In genomic region chr22:36386900-36387663, GRCh38 we compare ENCODE assay signal across 8 cellular contexts. TPM values are rescaled to one million over a fixed set of nuclear protein-coding genes. Genes with fewer than 3 reads are reported as not detected.
DNase-seq lines count a peak whose midpoint lies in the region; ATAC-seq and TF ChIP-seq lines count a peak whose summit lies in the region.

No MANE protein-coding gene starts in this region.

- TF ChIP-seq CTCF in C4-2B (conservative IDR thresholded peaks at IDR 0.05) = no peak
- no peak for TF ChIP-seq CTCF in IMR-90 (conservative IDR thresholded peaks at IDR 0.05; ENCODE audit: low read depth, low read length)
- TF ChIP-seq CTCF in fibroblast of villous mesenchyme (IDR thresholded peaks at IDR 0.05; ENCODE audit: insufficient read depth, low read depth, low read length) = no peak

- H2BK120ac ChIP-seq in IMR-90 (ENCODE audit: low read depth, low read length) = peak overlapping the region; percentile 82

- TF ChIP-seq RAD21 in IMR-90 (IDR thresholded peaks at IDR 0.05; ENCODE audit: low read length) = no peak

- peak overlapping the region; percentile 89 for H3K56ac ChIP-seq in IMR-90 (ENCODE audit: extremely low read depth, insufficient read depth, low read length)

- dilution Hi-C loops in IMR-90 (cut with HindIII; ENCODE audit: low sequenced_read_pairs, unreplicated experiment) = no loop called here

- intact Hi-C loops in IMR-90 (cut with micrococcal nuclease) = no loop called here

- peak overlapping the region; percentile 100 for H3K23ac ChIP-seq in IMR-90 (ENCODE audit: low read depth, low read length)

- peak overlapping the region; percentile 90 for H3K4me2 ChIP-seq in IMR-90 (ENCODE audit: low read depth, low read length)

- BruUV-seq in IMR-90 (replicated peaks; lab: Mats Ljungman, UMichigan) = no TSS peak

- H3K9me1 ChIP-seq in IMR-90 (ENCODE audit: insufficient read depth, low read length) = peaks cover 10% of the 10 kb centered on the region; the same call in 1 of the 2 replicates

- H2BK20ac ChIP-seq in IMR-90 (ENCODE audit: low read depth, low read length) = 0 out of 2 replicates have a peak overlapping the region, but pooled peaks have one; percentile 61

- peak overlapping the region; percentile 97 for H2BK5ac ChIP-seq in IMR-90 (ENCODE audit: low read depth, low read length, poor library complexity, severe bottlenecking)

- peak overlapping the region; percentile 75 for H3K4me3 ChIP-seq in IMR-90 (ENCODE audit: insufficient read depth, low read depth, low read length)
- peak overlapping the region; percentile 95 for H3K4me3 ChIP-seq in fibroblast of villous mesenchyme (ENCODE audit: low read depth, low read length)
- H3K4me3 ChIP-seq in neuron (ENCODE audit: low read length) = peak overlapping the region; percentile 90

- H3K36me3 ChIP-seq in IMR-90 (ENCODE audit: control insufficient read depth, insufficient read depth, low read length) (peaks cover 28% of the 10 kb centered on the region), neuron (ENCODE audit: insufficient read depth, low read length) (no peaks in the 10 kb centered on the region)

- ATAC-seq in GM19395 (IDR thresholded peaks at IDR 0.05; ENCODE audit: unreplicated experiment) = peak; percentile 0
- peak; percentile 2 for ATAC-seq in IMR-90 (ENCODE audit: low read depth)

- H3K79me1 ChIP-seq in IMR-90 (ENCODE audit: low read depth in 1 of 2, low read length in 2 of 2) = peaks cover 0 to 17% of the 10 kb centered on the region in 2 experiments; a peak in 2 of 4 replicates

- H3K18ac ChIP-seq in IMR-90 (ENCODE audit: low read depth, low read length) = peak overlapping the region; percentile 81

- H3K4me1 ChIP-seq in IMR-90 (ENCODE audit: control insufficient read depth, insufficient read depth, low read length) = peaks cover 11% of the 10 kb centered on the region
- H3K4me1 ChIP-seq in neuron (ENCODE audit: insufficient read depth, low read length) = peaks cover 25% of the 10 kb centered on the region

- H2AK9ac ChIP-seq in IMR-90 (replicated peaks; ENCODE audit: low read depth, low read length, poor library complexity) = peak overlapping the region; percentile 96

- H2AK5ac ChIP-seq in IMR-90 (ENCODE audit: low read depth, low read length) = peak overlapping the region; percentile 90

- WGBS in IMR-90 (ENCODE audit: extremely low coverage in 2 of 2, insufficient read length in 1 of 2), 2 experiments = 0% methylated on average over 58 of the region's 81 CpGs; no CpG with 5 or more reads in 1 of the 2 experiments

- in situ Hi-C loops in IMR-90 (cut with MboI; ENCODE audit: low sequenced_read_pairs) = no loop called here

- CTCF ChIA-PET in IMR-90 (lab: Yijun Ruan, JAX) = interaction anchor here (1.4 kb wide), 1 partner anchor 83 kb away, joined by 4 read pairs; no protein-coding TSS in a partner anchor

- peak overlapping the region; percentile 49; the same call in 1 of the 3 replicates for H2BK15ac ChIP-seq in IMR-90 (ENCODE audit: low read depth, low read length)

- H4K5ac ChIP-seq in IMR-90 (ENCODE audit: low read depth, low read length) = peak overlapping the region; percentile 65

- H3K27me3 ChIP-seq in IMR-90 (ENCODE audit: control insufficient read depth, insufficient read depth, low read length) (no peaks in the 10 kb centered on the region), neuron (ENCODE audit: insufficient read depth, low read length) (no peaks in the 10 kb centered on the region)

- peaks cover 53% of the 10 kb centered on the region for H4K20me1 ChIP-seq in IMR-90 (ENCODE audit: insufficient read depth, low read length)

- peak overlapping the region; percentile 93 for H4K91ac ChIP-seq in IMR-90 (ENCODE audit: insufficient read depth, low read depth, low read length)

- H3K9me3 ChIP-seq in IMR-90 (ENCODE audit: control insufficient read depth, insufficient read depth, low read length) (no peaks in the 10 kb centered on the region), neuron (ENCODE audit: low read length) (no peaks in the 10 kb centered on the region)

- no peak; the same call in 1 of the 2 replicates for TF ChIP-seq POLR2A in IMR-90 (IDR thresholded peaks at IDR 0.05; ENCODE audit: low read depth, low read length)

- POLR2A ChIA-PET in IMR-90 (lab: Charles Lee; ENCODE audit: unreplicated experiment) = interaction anchor here (0.9 to 3.6 kb wide), 5 partner anchors 55 to 95 kb away, joined by 3 to 30 read pairs (median 5); partner anchors contain the start of gene TXN2

- peak overlapping the region; percentile 98 for H3K4ac ChIP-seq in IMR-90 (ENCODE audit: low read depth, low read length)

- H3K14ac ChIP-seq in IMR-90 (replicated peaks; ENCODE audit: low read depth, low read length) = peak overlapping the region; percentile 100

- H3K27ac ChIP-seq in C4-2B (peak overlapping the region; percentile 93), IMR-90 (ENCODE audit: insufficient read depth, low read length) (peak overlapping the region; percentile 97)

- H4K8ac ChIP-seq in IMR-90 (ENCODE audit: low read depth in 2 of 2, low read length in 2 of 2) = peak overlapping the region; percentile 79 to 88

- H2AFZ ChIP-seq in IMR-90 (replicated peaks; ENCODE audit: low read length, poor library complexity) (peak overlapping the region; percentile 88), neuron (ENCODE audit: low read depth, low read length) (peak overlapping the region; percentile 59)

- H3K9ac ChIP-seq in IMR-90 (ENCODE audit: low read depth, low read length) = peak overlapping the region; percentile 99

- no peak for DNase-seq in IMR-90
- DNase-seq in activated CD8-positive, alpha-beta memory T cell treated with anti-CD3 and anti-CD28 coated beads, Interleukin-2, amount 50 U/mL, for 4 hours = peak; percentile 50
- no peak for DNase-seq in fibroblast of villous mesenchyme (ENCODE audit: low read depth)
- no peak for DNase-seq in A172 (ENCODE audit: low spot score)
- no peak for DNase-seq in activated gamma-delta T cell treated with Interleukin-2 at 50 U/mL for 16 hours

TF ChIP-seq in IMR-90, 13 proteins besides CTCF, POLR2A, EP300 and RAD21:
- TF ChIP-seq MXI1 (IDR thresholded peaks at IDR 0.05; ENCODE audit: borderline replicate concordance, low read depth, low read length) = 0 out of 2 replicates have a peak, but pooled peaks have one; percentile 31
- no peak for TF ChIP-seq RFX5 (IDR thresholded peaks at IDR 0.05; ENCODE audit: low read depth, low read length)

RNA-seq across cellular contexts. Expression of gene MYH9, which starts 0.7 kb away (rescaled TPM):
- total RNA-seq in IMR-90 (2012; rRNA removed) = 554 and 783 TPM in 2 replicates
- 475 and 507 TPM in 2 replicates for polyA plus RNA-seq in IMR-90 (2012; rRNA removed)
- 197 and 382 TPM in 2 replicates for polyA plus RNA-seq in IMR-90 (2012; cell fraction: cytosol; rRNA removed)
- 449 and 493 TPM in 2 replicates for polyA plus RNA-seq in IMR-90 (2012; cell fraction: nucleus; rRNA removed; ENCODE audit: low replicate concordance)
- 1,420 and 1,714 TPM in 2 replicates for total RNA-seq in fibroblast of villous mesenchyme
- 180 and 245 TPM in 2 replicates for total RNA-seq in A172 (2014; rRNA removed; shearing (Covaris generic))
